Comparison of ENCODE assay signal across 8 cellular contexts in the genomic region with DNA sequence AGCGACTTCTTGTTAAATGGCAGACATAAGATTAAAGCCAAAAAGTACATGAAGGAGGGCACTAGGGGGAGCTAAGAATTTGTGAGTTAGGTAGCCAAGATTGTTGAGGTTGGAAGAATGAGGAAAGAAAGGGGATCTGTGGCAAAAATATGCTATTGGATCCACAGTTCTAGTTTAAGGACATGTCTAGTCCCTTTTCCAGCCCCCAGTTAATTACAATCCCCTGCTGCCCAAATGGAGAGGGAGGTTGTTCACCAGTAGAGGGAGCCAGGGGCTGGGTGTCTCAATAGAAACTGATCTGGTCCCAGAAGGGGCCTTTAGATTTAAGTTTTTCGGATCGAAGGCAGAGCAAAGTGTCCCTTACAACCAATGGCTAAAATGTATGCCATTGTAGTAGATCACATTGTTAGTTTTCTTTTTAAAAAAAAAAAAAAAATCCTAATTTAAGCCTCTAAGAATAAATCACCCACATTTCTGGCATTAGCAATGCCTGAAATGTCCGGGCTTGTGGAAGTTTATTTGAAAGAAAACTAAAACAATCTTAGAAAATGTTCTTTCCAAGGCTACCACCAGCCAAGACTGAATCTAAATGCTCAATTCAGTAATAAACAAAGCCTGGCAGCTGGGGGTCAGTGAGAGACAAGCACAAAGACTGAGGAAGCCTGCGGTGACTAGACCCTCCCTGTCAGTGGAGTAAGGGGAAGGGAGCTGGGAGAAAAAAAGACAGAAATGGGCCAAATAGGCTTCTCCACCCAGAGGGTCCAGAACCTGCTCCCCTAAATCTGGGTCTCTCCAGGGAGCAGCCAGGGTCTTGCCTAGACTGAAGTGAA. TPM values are rescaled to one million over a fixed set of nuclear protein-coding genes. Genes with fewer than 3 reads are reported as not detected.
A peak's percentile ranks its signal among the peaks of the same experiment; 100 is the strongest.
DNase-seq lines count a peak whose midpoint lies in the region; ATAC-seq, FAIRE-seq and TF ChIP-seq lines count a peak whose summit lies in the region.

No MANE protein-coding gene starts in this region.

- peaks cover 15% of the 10 kb centered on the region for H3K4me1 ChIP-seq in HUES48 (ENCODE audit: control insufficient read depth, insufficient read depth, low read length)

- ATAC-seq in GM21786 (IDR thresholded peaks at IDR 0.05; ENCODE audit: unreplicated experiment) (no peak), HG02884 (IDR thresholded peaks at IDR 0.05; ENCODE audit: unreplicated experiment) (no peak)

- H3K27me3 ChIP-seq in HUES48 (ENCODE audit: control insufficient read depth, insufficient read depth, low read length) (peaks cover 4% of the 10 kb centered on the region; the same call in 1 of the 2 replicates), bronchial epithelial cell (ENCODE audit: control insufficient read depth, insufficient read depth, low read length) (no peaks in the 10 kb centered on the region)

- no peak overlapping the region for H3K9ac ChIP-seq in HUES48 (ENCODE audit: low read depth, low read length)

- H3K36me3 ChIP-seq in HUES48 (ENCODE audit: control insufficient read depth, insufficient read depth, low read length) (no peaks in the 10 kb centered on the region), bronchial epithelial cell (ENCODE audit: control insufficient read depth, insufficient read depth, low read length) (no peaks in the 10 kb centered on the region)

- DNase-seq in AG20443 (ENCODE audit: low spot score) (peak; percentile 25), bronchial epithelial cell (ENCODE audit: low read depth) (peak; percentile 59), mesothelial cell of epicardium (ENCODE audit: low spot score in 2 of 2, unreplicated experiment in 2 of 2) (no peak), NCI-H1105 (lab: John Stamatoyannopoulos, UW) (no peak), frontal cortex (ENCODE audit: low spot score in 2 of 2) (no peak)

- H3K4me3 ChIP-seq in HUES48 (ENCODE audit: low read depth, low read length) (no peak overlapping the region), bronchial epithelial cell (ENCODE audit: low read depth, low read length) (no peak overlapping the region)

- H3K27ac Mint-ChIP-seq in mesothelial cell of epicardium = no peak overlapping the region

- no peak overlapping the region for H3K4me3 Mint-ChIP-seq in mesothelial cell of epicardium

- no peaks in the 10 kb centered on the region for H3K9me3 Mint-ChIP-seq in mesothelial cell of epicardium

- FAIRE-seq in bronchial epithelial cell (lab: Jason Lieb, UNC) (no peak), frontal cortex (lab: Jason Lieb, UNC) (no peak)

- H3K36me3 Mint-ChIP-seq in mesothelial cell of epicardium = no peaks in the 10 kb centered on the region

- no peaks in the 10 kb centered on the region for H3K9me3 ChIP-seq in HUES48 (ENCODE audit: control insufficient read depth, insufficient read depth, low read length)

- TF ChIP-seq CTCF in bronchial epithelial cell (IDR thresholded peaks at IDR 0.05; ENCODE audit: insufficient read depth, low read length, severe bottlenecking) (peak; percentile 71), mesothelial cell of epicardium (IDR thresholded peaks at IDR 0.05; ENCODE audit: unreplicated experiment) (peak; percentile 50)

- peaks cover 5% of the 10 kb centered on the region for H3K4me1 Mint-ChIP-seq in mesothelial cell of epicardium

- H3K27ac ChIP-seq in HUES48 (ENCODE audit: low read depth, low read length) = peak overlapping the region; percentile 57

- H3K27me3 Mint-ChIP-seq in mesothelial cell of epicardium (ENCODE audit: low read depth) = peaks cover 24% of the 10 kb centered on the region

RNA-seq across cellular contexts. Expression of gene COL8A1, which starts 7.1 kb away (rescaled TPM):
- 2.7 and 3.9 TPM in 2 replicates for total RNA-seq in bronchial epithelial cell
- total RNA-seq in mesothelial cell of epicardium = 0.61 to 1.1 TPM (median 0.95 TPM) in 3 replicates
- total RNA-seq in frontal cortex = 1.6 TPM

Comparison
In these comparisons a context has a peak if more than half of its experiments do, and no peak if none do; other contexts are left out.
1. DNase-seq: peak in AG20443 (single experiment) and bronchial epithelial cell (single experiment); none in mesothelial cell of epicardium (0 of 2), NCI-H1105 (single experiment) and frontal cortex (0 of 2).